11 cellular contexts compared by ENCODE assay signal in the genomic region with DNA sequence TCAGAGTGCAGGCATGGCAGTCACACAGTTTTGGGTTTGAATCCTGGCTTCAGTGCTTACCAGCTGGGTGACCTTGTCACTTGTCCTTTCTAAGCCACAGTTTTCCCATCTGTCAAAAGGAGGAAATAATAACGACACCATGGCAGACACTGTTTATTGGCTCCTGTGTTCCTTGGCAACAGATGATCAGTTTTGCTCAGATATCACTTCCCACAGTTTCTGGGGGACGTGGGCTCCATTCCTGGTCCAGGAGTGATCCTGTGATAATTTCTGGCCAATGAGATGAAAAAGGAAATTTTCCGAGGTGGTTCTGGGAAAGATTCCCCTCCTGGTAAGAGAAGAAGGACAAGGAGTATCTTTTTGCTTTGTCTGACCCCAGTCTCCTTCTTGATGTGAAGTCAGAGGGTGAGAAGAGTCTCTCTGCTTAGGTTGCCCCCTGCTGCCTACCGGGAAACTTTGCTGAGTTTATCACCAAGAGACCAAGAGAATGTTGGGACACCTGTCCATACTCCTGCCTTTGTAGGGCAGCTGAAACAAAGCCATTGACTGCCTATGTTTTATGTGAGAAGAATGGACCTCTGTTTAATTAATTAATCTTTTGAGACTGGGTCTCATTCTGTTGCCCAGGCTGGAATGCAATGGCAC.
DNase-seq lines count a peak whose midpoint lies in the region; ATAC-seq and TF ChIP-seq lines count a peak whose summit lies in the region.
"Had no signal": no experiment of that assay in that cellular context is flagged by ENCODE, and none has a peak within 500 bp of the region (broad histone marks: within the 10 kb centered on the region; RNA-seq: fewer than 3 reads in every experiment).

No MANE protein-coding gene starts in this region.

- no peak overlapping the region for H3K27ac ChIP-seq in colonic mucosa
- H3K27ac ChIP-seq in CD8-positive, alpha-beta T cell (ENCODE audit: low read depth, low read length) = no peak overlapping the region
- H3K27ac ChIP-seq: 22Rv1 had no signal

- peak; percentile 23 for TF ChIP-seq CTCF in NB4 (IDR thresholded peaks at IDR 0.05; ENCODE audit: low read depth, low read length)
- peak; percentile 10 for TF ChIP-seq CTCF in cardiac fibroblast (IDR thresholded peaks at IDR 0.05; ENCODE audit: low read depth, low read length)
- peak; percentile 22 for TF ChIP-seq CTCF in progenitor cell of endocrine pancreas (IDR thresholded peaks at IDR 0.05; ENCODE audit: unreplicated experiment)
- no peak for TF ChIP-seq CTCF in colonic mucosa (IDR thresholded peaks at IDR 0.05)
- no peak for TF ChIP-seq CTCF in CD8-positive, alpha-beta T cell (IDR thresholded peaks at IDR 0.05)

- H3K27me3 Mint-ChIP-seq in progenitor cell of endocrine pancreas = no peaks in the 10 kb centered on the region
- H3K27me3 Mint-ChIP-seq in CD8-positive, alpha-beta T cell (ENCODE audit: low read depth) = peaks cover 3% of the 10 kb centered on the region

- H3K9me3 ChIP-seq in colonic mucosa = no peaks in the 10 kb centered on the region
- H3K9me3 ChIP-seq in CD8-positive, alpha-beta T cell (ENCODE audit: low read length) = no peaks in the 10 kb centered on the region

- no peaks in the 10 kb centered on the region for H3K4me1 Mint-ChIP-seq in progenitor cell of endocrine pancreas (ENCODE audit: low read depth)
- H3K4me1 Mint-ChIP-seq in CD8-positive, alpha-beta T cell (ENCODE audit: low read depth) = no peaks in the 10 kb centered on the region

- no peaks in the 10 kb centered on the region for H3K36me3 Mint-ChIP-seq in progenitor cell of endocrine pancreas (ENCODE audit: insufficient read depth)
- H3K36me3 Mint-ChIP-seq in CD8-positive, alpha-beta T cell = no peaks in the 10 kb centered on the region

- no peak overlapping the region for H3K9ac ChIP-seq in colonic mucosa (ENCODE audit: low read depth in 2 of 2, low read length in 2 of 2)

- CTCF ChIA-PET in CD8-positive, alpha-beta T cell (lab: Charles Lee) = no interaction called here

- no peak overlapping the region for H3K4me3 ChIP-seq in NB4 (ENCODE audit: low read depth, low read length)
- H3K4me3 ChIP-seq in cardiac fibroblast (replicated peaks in 1 of 2; ENCODE audit: low read depth in 2 of 2, low read length in 2 of 2) = no peak overlapping the region
- H3K4me3 ChIP-seq in colonic mucosa = no peak overlapping the region
- no peak overlapping the region for H3K4me3 ChIP-seq in CD8-positive, alpha-beta T cell (ENCODE audit: low read depth, low read length)

- H3K27ac Mint-ChIP-seq in progenitor cell of endocrine pancreas = no peak overlapping the region
- H3K27ac Mint-ChIP-seq in CD8-positive, alpha-beta T cell = no peak overlapping the region

- no peak for ATAC-seq in HG02938 (IDR thresholded peaks at IDR 0.05; ENCODE audit: unreplicated experiment)
- no peak for ATAC-seq in CD8-positive, alpha-beta T cell

- DNase-seq in DMS 273 (lab: John Stamatoyannopoulos, UW; ENCODE audit: unreplicated experiment) (peak; percentile 56), DMS 273 treated with DMSO at 0.1 percent for 48 hours (lab: John Stamatoyannopoulos, UW) (no peak), NB4 (ENCODE audit: low read depth) (peak; percentile 33), cardiac fibroblast (ENCODE audit: low read depth in 2 of 2) (no peak), progenitor cell of endocrine pancreas (ENCODE audit: low spot score, unreplicated experiment) (no peak), colonic mucosa (no peak)
- DNase-seq in CD8-positive, alpha-beta T cell = no peak
- DNase-seq: amniotic stem cell, small intestine had no signal

- H3K9me3 Mint-ChIP-seq in progenitor cell of endocrine pancreas (ENCODE audit: low read depth) = peaks cover 2% of the 10 kb centered on the region
- H3K9me3 Mint-ChIP-seq in CD8-positive, alpha-beta T cell = no peaks in the 10 kb centered on the region

- H3K27me3 ChIP-seq in colonic mucosa = no peaks in the 10 kb centered on the region
- H3K27me3 ChIP-seq in CD8-positive, alpha-beta T cell (ENCODE audit: insufficient read depth, low read length) = no peaks in the 10 kb centered on the region

- H3K4me1 ChIP-seq in colonic mucosa = no peaks in the 10 kb centered on the region
- no peaks in the 10 kb centered on the region for H3K4me1 ChIP-seq in CD8-positive, alpha-beta T cell (ENCODE audit: insufficient read depth, low read length)

- TF ChIP-seq POLR2A in NB4 (IDR thresholded peaks at IDR 0.05; ENCODE audit: extremely low read depth, insufficient read length) = no peak

- intact Hi-C loops in colonic mucosa (cut with DNase I) = no loop called here
- intact Hi-C loops in CD8-positive, alpha-beta T cell (cut with DNase I, micrococcal nuclease) = no loop called here

- POLR2A ChIA-PET in CD8-positive, alpha-beta T cell (lab: Charles Lee) = no interaction called here

- H3K4me3 Mint-ChIP-seq in progenitor cell of endocrine pancreas (ENCODE audit: low read depth) = no peak overlapping the region
- no peak overlapping the region for H3K4me3 Mint-ChIP-seq in CD8-positive, alpha-beta T cell

- no peaks in the 10 kb centered on the region for H3K36me3 ChIP-seq in colonic mucosa
- no peaks in the 10 kb centered on the region for H3K36me3 ChIP-seq in CD8-positive, alpha-beta T cell (ENCODE audit: insufficient read depth, low read length)

Comparison
In these comparisons a context has a peak if more than half of its experiments do, and no peak if none do; other contexts are left out.
1. DNase-seq: peak in DMS 273 (single experiment) and NB4 (single experiment); none in DMS 273 treated with DMSO at 0.1 percent for 48 hours (single experiment), cardiac fibroblast (0 of 2), progenitor cell of endocrine pancreas (single experiment), colonic mucosa (single experiment) and CD8-positive, alpha-beta T cell (0 of 7).
2. CTCF ChIP-seq: peak in NB4 (single experiment), cardiac fibroblast (single experiment) and progenitor cell of endocrine pancreas (single experiment); none in colonic mucosa (single experiment) and CD8-positive, alpha-beta T cell (single experiment).